ENCODE assay signal across 12 cellular contexts in genomic region chr17:14196337-14196997, GRCh38. TPM values are rescaled to one million over a fixed set of nuclear protein-coding genes. Genes with fewer than 3 reads are reported as not detected.
A peak's percentile ranks its signal among the peaks of the same experiment; 100 is the strongest.
DNase-seq lines count a peak whose midpoint lies in the region; ATAC-seq and TF ChIP-seq lines count a peak whose summit lies in the region.
"Had no signal": no experiment of that assay in that cellular context is flagged by ENCODE, and none has a peak within 500 bp of the region (broad histone marks: within the 10 kb centered on the region; RNA-seq: fewer than 3 reads in every experiment).

No MANE protein-coding gene starts in this region.

- no peak for DNase-seq in activated T-helper 2 cell treated with anti-CD3 and anti-CD28 coated beads, Interferon-gamma antibody, Interleukin-2, Interleukin-4, amounts not matched to agents 10 μg/mL and 5 μg/mL and 100 μg/mL, durations not matched to agents 14 hours and 24 hours and 36 hours (ENCODE audit: low spot score)
- peak in 1 of 10 donors; percentile 33 for DNase-seq in naive thymus-derived CD8-positive, alpha-beta T cell
- DNase-seq in stimulated activated CD4-positive, alpha-beta T cell treated with anti-CD3 and anti-CD28 coated beads, Interleukin-2, amount 100 ng/mL, for 48 hours, result no peak
- DNase-seq: HCEC 1CT had no signal

- peaks cover 35% of the 10 kb centered on the region for H3K4me1 ChIP-seq in DOHH2 (ENCODE audit: control insufficient read depth, low read length)

- intact Hi-C loops in activated T-helper 2 cell treated with anti-CD3 and anti-CD28 coated beads, Interferon-gamma antibody, Interleukin-2, Interleukin-4, amounts not matched to agents 10 μg/mL and 5 μg/mL and 100 μg/mL, durations not matched to agents 14 hours and 24 hours and 36 hours (cut with micrococcal nuclease), result no loop called here

- H3K4me3 ChIP-seq in DOHH2 (ENCODE audit: low read length), result no peak overlapping the region
- H3K4me3 ChIP-seq: lung, thoracic aorta had no signal

- peak overlapping the region; percentile 22; the same call in 1 of the 2 replicates for H3K4me2 ChIP-seq in DOHH2 (ENCODE audit: low read length)

- POLR2A ChIA-PET in naive thymus-derived CD8-positive, alpha-beta T cell (lab: Charles Lee), result interaction anchor here (1.8 to 7.0 kb wide), 2 partner anchors 101 to 105 kb away, joined by 4 to 91 read pairs; partner anchors contain the start of gene HS3ST3B1

- H3K9me2 ChIP-seq in DOHH2 (replicated peaks; ENCODE audit: control insufficient read depth, low read length), result no peaks in the 10 kb centered on the region

- TF ChIP-seq CTCF in DOHH2 (IDR thresholded peaks at IDR 0.05; ENCODE audit: low read depth, low read length, poor library complexity, severe bottlenecking), result peak; percentile 52

- peaks cover 83% of the 10 kb centered on the region for H3K4me1 Mint-ChIP-seq in activated T-helper 2 cell treated with anti-CD3 and anti-CD28 coated beads, Interferon-gamma antibody, Interleukin-2, Interleukin-4, amounts not matched to agents 10 μg/mL and 5 μg/mL and 100 μg/mL, durations not matched to agents 14 hours and 24 hours and 36 hours (ENCODE audit: low read depth)
- peaks cover 52 to 91% (median 86%) of the 10 kb centered on the region in 4 donors for H3K4me1 Mint-ChIP-seq in naive thymus-derived CD8-positive, alpha-beta T cell

- peak overlapping the region; percentile 27 for H3K4me3 Mint-ChIP-seq in activated T-helper 2 cell treated with anti-CD3 and anti-CD28 coated beads, Interferon-gamma antibody, Interleukin-2, Interleukin-4, amounts not matched to agents 10 μg/mL and 5 μg/mL and 100 μg/mL, durations not matched to agents 14 hours and 24 hours and 36 hours (ENCODE audit: low read depth)
- H3K4me3 Mint-ChIP-seq in naive thymus-derived CD8-positive, alpha-beta T cell, result peak overlapping the region; percentile 50 to 90 (median 81)

- peaks cover 48% of the 10 kb centered on the region for H3K36me3 Mint-ChIP-seq in activated T-helper 2 cell treated with anti-CD3 and anti-CD28 coated beads, Interferon-gamma antibody, Interleukin-2, Interleukin-4, amounts not matched to agents 10 μg/mL and 5 μg/mL and 100 μg/mL, durations not matched to agents 14 hours and 24 hours and 36 hours (ENCODE audit: low read depth)
- no peaks in the 10 kb centered on the region for H3K36me3 Mint-ChIP-seq in naive thymus-derived CD8-positive, alpha-beta T cell

- H3F3A ChIP-seq in DOHH2 (ENCODE audit: control insufficient read depth, insufficient read depth), result no peaks in the 10 kb centered on the region

- no peaks in the 10 kb centered on the region for H3K27me3 ChIP-seq in DOHH2 (ENCODE audit: control insufficient read depth, low read length)

- peak overlapping the region; percentile 79 for H3K27ac Mint-ChIP-seq in activated T-helper 2 cell treated with anti-CD3 and anti-CD28 coated beads, Interferon-gamma antibody, Interleukin-2, Interleukin-4, amounts not matched to agents 10 μg/mL and 5 μg/mL and 100 μg/mL, durations not matched to agents 14 hours and 24 hours and 36 hours
- H3K27ac Mint-ChIP-seq in naive thymus-derived CD8-positive, alpha-beta T cell, result peak overlapping the region; percentile 92 to 99 (median 96)

- H3K36me3 ChIP-seq in DOHH2 (ENCODE audit: control insufficient read depth, low read length), result peaks cover 9% of the 10 kb centered on the region
- H3K36me3 ChIP-seq: thoracic aorta had no signal

- ATAC-seq in HG02884 (IDR thresholded peaks at IDR 0.05; ENCODE audit: unreplicated experiment) (peak; percentile 41), GM19328 (IDR thresholded peaks at IDR 0.05; ENCODE audit: unreplicated experiment) (no peak), HG02623 (IDR thresholded peaks at IDR 0.05; ENCODE audit: unreplicated experiment) (no peak), GM18867 (IDR thresholded peaks at IDR 0.05; ENCODE audit: unreplicated experiment) (no peak)
- no peak for ATAC-seq in naive thymus-derived CD8-positive, alpha-beta T cell

- no peak overlapping the region for H3K27ac ChIP-seq in DOHH2 (ENCODE audit: low read depth, low read length)
- H3K27ac ChIP-seq: thoracic aorta had no signal

- no peaks in the 10 kb centered on the region for H3K9me3 ChIP-seq in DOHH2 (ENCODE audit: control insufficient read depth, insufficient read depth, low read length)
- H3K9me3 ChIP-seq: thoracic aorta had no signal

- no peaks in the 10 kb centered on the region for H3K27me3 Mint-ChIP-seq in activated T-helper 2 cell treated with anti-CD3 and anti-CD28 coated beads, Interferon-gamma antibody, Interleukin-2, Interleukin-4, amounts not matched to agents 10 μg/mL and 5 μg/mL and 100 μg/mL, durations not matched to agents 14 hours and 24 hours and 36 hours (ENCODE audit: low read depth)
- no peaks in the 10 kb centered on the region for H3K27me3 Mint-ChIP-seq in naive thymus-derived CD8-positive, alpha-beta T cell

- H3K9me3 Mint-ChIP-seq in activated T-helper 2 cell treated with anti-CD3 and anti-CD28 coated beads, Interferon-gamma antibody, Interleukin-2, Interleukin-4, amounts not matched to agents 10 μg/mL and 5 μg/mL and 100 μg/mL, durations not matched to agents 14 hours and 24 hours and 36 hours, result no peaks in the 10 kb centered on the region
- H3K9me3 Mint-ChIP-seq in naive thymus-derived CD8-positive, alpha-beta T cell, result no peaks in the 10 kb centered on the region

- H4K20me1 ChIP-seq in DOHH2 (ENCODE audit: control insufficient read depth, insufficient read depth, low read depth, low read length), result peaks cover 7% of the 10 kb centered on the region; the same call in 1 of the 2 replicates

- no peaks in the 10 kb centered on the region for H3K79me2 ChIP-seq in DOHH2 (ENCODE audit: control insufficient read depth, low read length)

RNA-seq across cellular contexts. Expression of gene CDRT15, which starts 40.2 kb away (rescaled TPM):
- not detected in 2 replicates for total RNA-seq in activated T-helper 2 cell treated with anti-CD3 and anti-CD28 coated beads, Interferon-gamma antibody, Interleukin-2, Interleukin-4, amounts not matched to agents 10 μg/mL and 5 μg/mL and 100 μg/mL, durations not matched to agents 14 hours and 24 hours and 36 hours
- total RNA-seq in naive thymus-derived CD8-positive, alpha-beta T cell, result not detected
- polyA plus RNA-seq in naive thymus-derived CD8-positive, alpha-beta T cell, result under 1 TPM in 1 of 3 donors, not detected in 2; 0.62 TPM
- total RNA-seq: activated CD8-positive, alpha-beta memory T cell treated with anti-CD3 and anti-CD28 coated beads for 36 hours; lung; thoracic aorta had no signal
- polyA plus RNA-seq: lung had no signal
